In genomic region chr4:158821228-158822009, GRCh38 we compare ENCODE assay signal across 9 cellular contexts. TPM values are rescaled to one million over a fixed set of nuclear protein-coding genes. Genes with fewer than 3 reads are reported as not detected.
DNase-seq lines count a peak whose midpoint lies in the region; ATAC-seq and TF ChIP-seq lines count a peak whose summit lies in the region.
"Had no signal": no experiment of that assay in that cellular context is flagged by ENCODE, and none has a peak within 500 bp of the region (broad histone marks: within the 10 kb centered on the region; RNA-seq: fewer than 3 reads in every experiment).

No MANE protein-coding gene starts in this region.

- peak; percentile 19 for DNase-seq in activated CD8-positive, alpha-beta T cell treated with anti-CD3 and anti-CD28 coated beads for 36 hours
- DNase-seq in activated CD8-positive, alpha-beta T cell treated with anti-CD3 and anti-CD28 coated beads, Interleukin-2, amount 10 ng/mL, durations not matched to agents 7 days and 5 days = no peak
- DNase-seq in brain microvascular endothelial cell = peak; percentile 77
- DNase-seq in KG1 (lab: John Stamatoyannopoulos, UW) = no peak
- DNase-seq in DMS53 (lab: John Stamatoyannopoulos, UW) = no peak
- DNase-seq in NCI-H748 (lab: John Stamatoyannopoulos, UW; ENCODE audit: unreplicated experiment) = no peak
- DNase-seq: head of caudate nucleus had no signal

- H3K36me3 Mint-ChIP-seq in activated CD8-positive, alpha-beta T cell treated with anti-CD3 and anti-CD28 coated beads for 36 hours (ENCODE audit: low read depth) = no peaks in the 10 kb centered on the region
- no peaks in the 10 kb centered on the region for H3K36me3 Mint-ChIP-seq in activated CD8-positive, alpha-beta T cell treated with anti-CD3 and anti-CD28 coated beads, Interleukin-2, amount 10 ng/mL, durations not matched to agents 7 days and 5 days (ENCODE audit: low read depth)
- peaks cover 7% of the 10 kb centered on the region for H3K36me3 Mint-ChIP-seq in stimulated activated naive CD8-positive, alpha-beta T cell treated with anti-CD3 and anti-CD28 coated beads, Interleukin-15, Interleukin-2, amounts not matched to agents 100 ng/mL and 50 ng/mL, for 24 hours (ENCODE audit: low read depth)

- POLR2A ChIA-PET in activated CD8-positive, alpha-beta T cell treated with anti-CD3 and anti-CD28 coated beads for 36 hours (lab: Charles Lee) = interaction anchor here (0.6 kb wide), 1 partner anchor 23 kb away, joined by 3 read pairs; no protein-coding TSS in a partner anchor
- POLR2A ChIA-PET in activated CD8-positive, alpha-beta T cell treated with anti-CD3 and anti-CD28 coated beads, Interleukin-2, amount 10 ng/mL, durations not matched to agents 7 days and 5 days (lab: Charles Lee) = no interaction called here

- H3K4me3 ChIP-seq in brain microvascular endothelial cell (ENCODE audit: low read depth, low read length) = no peak overlapping the region

- H3K27me3 Mint-ChIP-seq in activated CD8-positive, alpha-beta T cell treated with anti-CD3 and anti-CD28 coated beads for 36 hours = no peaks in the 10 kb centered on the region
- H3K27me3 Mint-ChIP-seq in activated CD8-positive, alpha-beta T cell treated with anti-CD3 and anti-CD28 coated beads, Interleukin-2, amount 10 ng/mL, durations not matched to agents 7 days and 5 days (ENCODE audit: low read depth) = no peaks in the 10 kb centered on the region
- H3K27me3 Mint-ChIP-seq in stimulated activated naive CD8-positive, alpha-beta T cell treated with anti-CD3 and anti-CD28 coated beads, Interleukin-15, Interleukin-2, amounts not matched to agents 100 ng/mL and 50 ng/mL, for 24 hours = peaks cover 6% of the 10 kb centered on the region

- peak; percentile 50 for ATAC-seq in activated CD8-positive, alpha-beta T cell treated with anti-CD3 and anti-CD28 coated beads for 36 hours
- ATAC-seq in activated CD8-positive, alpha-beta T cell treated with anti-CD3 and anti-CD28 coated beads, Interleukin-2, amount 10 ng/mL, durations not matched to agents 7 days and 5 days = no peak
- peak; percentile 33 for ATAC-seq in HG02981 (IDR thresholded peaks at IDR 0.05; ENCODE audit: unreplicated experiment)

- no peak overlapping the region for H3K4me3 Mint-ChIP-seq in activated CD8-positive, alpha-beta T cell treated with anti-CD3 and anti-CD28 coated beads for 36 hours
- H3K4me3 Mint-ChIP-seq in activated CD8-positive, alpha-beta T cell treated with anti-CD3 and anti-CD28 coated beads, Interleukin-2, amount 10 ng/mL, durations not matched to agents 7 days and 5 days = no peak overlapping the region
- H3K4me3 Mint-ChIP-seq in stimulated activated naive CD8-positive, alpha-beta T cell treated with anti-CD3 and anti-CD28 coated beads, Interleukin-15, Interleukin-2, amounts not matched to agents 100 ng/mL and 50 ng/mL, for 24 hours = no peak overlapping the region

- peak overlapping the region; percentile 59 for H3K27ac ChIP-seq in brain microvascular endothelial cell

- no peak for TF ChIP-seq CTCF in activated CD8-positive, alpha-beta T cell treated with anti-CD3 and anti-CD28 coated beads for 36 hours (IDR thresholded peaks at IDR 0.05)
- no peak for TF ChIP-seq CTCF in brain microvascular endothelial cell (IDR thresholded peaks at IDR 0.05; ENCODE audit: low read depth, low read length, missing control alignments)

- CTCF ChIA-PET in activated CD8-positive, alpha-beta T cell treated with anti-CD3 and anti-CD28 coated beads for 36 hours (lab: Charles Lee) = interaction anchor here (0.8 kb wide), 1 partner anchor 12 kb away, joined by 3 read pairs; no protein-coding TSS in a partner anchor
- CTCF ChIA-PET in activated CD8-positive, alpha-beta T cell treated with anti-CD3 and anti-CD28 coated beads, Interleukin-2, amount 10 ng/mL, durations not matched to agents 7 days and 5 days (lab: Charles Lee) = interaction anchor here (1.3 kb wide), 1 partner anchor 47 kb away, joined by 3 read pairs; no protein-coding TSS in a partner anchor

- in situ Hi-C loops in brain microvascular endothelial cell (cut with HindIII; ENCODE audit: low pct_ligation_motif_present, low sequenced_read_pairs) = no loop called here

- H3K9me3 Mint-ChIP-seq in activated CD8-positive, alpha-beta T cell treated with anti-CD3 and anti-CD28 coated beads for 36 hours = no peaks in the 10 kb centered on the region
- H3K9me3 Mint-ChIP-seq in activated CD8-positive, alpha-beta T cell treated with anti-CD3 and anti-CD28 coated beads, Interleukin-2, amount 10 ng/mL, durations not matched to agents 7 days and 5 days (ENCODE audit: insufficient read depth) = no peaks in the 10 kb centered on the region
- no peaks in the 10 kb centered on the region for H3K9me3 Mint-ChIP-seq in stimulated activated naive CD8-positive, alpha-beta T cell treated with anti-CD3 and anti-CD28 coated beads, Interleukin-15, Interleukin-2, amounts not matched to agents 100 ng/mL and 50 ng/mL, for 24 hours

- no peaks in the 10 kb centered on the region for H3K27me3 ChIP-seq in brain microvascular endothelial cell (replicated peaks)

- intact Hi-C loops in activated CD8-positive, alpha-beta T cell treated with anti-CD3 and anti-CD28 coated beads for 36 hours (cut with micrococcal nuclease) = loop anchor here (10.0 kb wide), 1 partner anchor 97 kb away; the partner anchor contains the start of gene PPID

- H3K27ac Mint-ChIP-seq in activated CD8-positive, alpha-beta T cell treated with anti-CD3 and anti-CD28 coated beads for 36 hours = no peak overlapping the region
- no peak overlapping the region for H3K27ac Mint-ChIP-seq in activated CD8-positive, alpha-beta T cell treated with anti-CD3 and anti-CD28 coated beads, Interleukin-2, amount 10 ng/mL, durations not matched to agents 7 days and 5 days
- peak overlapping the region; percentile 61 for H3K27ac Mint-ChIP-seq in stimulated activated naive CD8-positive, alpha-beta T cell treated with anti-CD3 and anti-CD28 coated beads, Interleukin-15, Interleukin-2, amounts not matched to agents 100 ng/mL and 50 ng/mL, for 24 hours

- H3K4me1 Mint-ChIP-seq in activated CD8-positive, alpha-beta T cell treated with anti-CD3 and anti-CD28 coated beads for 36 hours (ENCODE audit: low read depth) = peaks cover 54% of the 10 kb centered on the region
- peaks cover 23% of the 10 kb centered on the region for H3K4me1 Mint-ChIP-seq in activated CD8-positive, alpha-beta T cell treated with anti-CD3 and anti-CD28 coated beads, Interleukin-2, amount 10 ng/mL, durations not matched to agents 7 days and 5 days (ENCODE audit: low read depth)
- H3K4me1 Mint-ChIP-seq in stimulated activated naive CD8-positive, alpha-beta T cell treated with anti-CD3 and anti-CD28 coated beads, Interleukin-15, Interleukin-2, amounts not matched to agents 100 ng/mL and 50 ng/mL, for 24 hours (ENCODE audit: low read depth) = peaks cover 81% of the 10 kb centered on the region

- H3K36me3 ChIP-seq in brain microvascular endothelial cell (replicated peaks) = no peaks in the 10 kb centered on the region

RNA-seq across cellular contexts. Expression of gene FNIP2, which starts 52.6 kb away (rescaled TPM):
- total RNA-seq in activated CD8-positive, alpha-beta T cell treated with anti-CD3 and anti-CD28 coated beads for 36 hours = 10 to 100 TPM; 11.2 to 11.7 TPM
- 10 to 100 TPM; 13.1 to 13.7 TPM for total RNA-seq in activated CD8-positive, alpha-beta T cell treated with anti-CD3 and anti-CD28 coated beads, Interleukin-2, amount 10 ng/mL, durations not matched to agents 7 days and 5 days

Comparison
In these comparisons a context has a peak if more than half of its experiments do, and no peak if none do; other contexts are left out.
1. DNase-seq: peak in activated CD8-positive, alpha-beta T cell treated with anti-CD3 and anti-CD28 coated beads for 36 hours (single experiment) and brain microvascular endothelial cell (single experiment); none in activated CD8-positive, alpha-beta T cell treated with anti-CD3 and anti-CD28 coated beads, Interleukin-2, amount 10 ng/mL, durations not matched to agents 7 days and 5 days (single experiment), KG1 (single experiment), DMS53 (single experiment) and NCI-H748 (single experiment).